Comparison of ENCODE assay signal across 23 cellular contexts in genomic region chr21:29056005-29056404, GRCh38. TPM values are rescaled to one million over a fixed set of nuclear protein-coding genes. Genes with fewer than 3 reads are reported as not detected.
DNase-seq lines count a peak whose midpoint lies in the region; ATAC-seq, FAIRE-seq and TF ChIP-seq lines count a peak whose summit lies in the region.
"Had no signal": no experiment of that assay in that cellular context is flagged by ENCODE, and none has a peak within 500 bp of the region (broad histone marks: within the 10 kb centered on the region; RNA-seq: fewer than 3 reads in every experiment).

No MANE protein-coding gene starts in this region.

- peak; percentile 17 for DNase-seq in NCI-H1105 treated with DMSO at 0.1 percent for 48 hours (lab: John Stamatoyannopoulos, UW)
- DNase-seq in NCI-H1105 (lab: John Stamatoyannopoulos, UW), result no peak
- peak; percentile 63 for DNase-seq in NCI-H345 (lab: John Stamatoyannopoulos, UW)
- DNase-seq in bronchial epithelial cell (ENCODE audit: low read depth), result peak; percentile 32
- no peak for DNase-seq in gastrocnemius medialis
- DNase-seq in sigmoid colon, result no peak
- DNase-seq in activated T-helper 1 cell treated with anti-CD3 and anti-CD28 coated beads, Interleukin-12 subunit alpha, Interleukin-12 subunit beta, Interleukin-2, Interleukin-4 antibody, amounts not matched to agents 30 ng/mL and 10 ng/mL and 1 ng/mL, durations not matched to agents 14 hours and 24 hours and 36 hours (ENCODE audit: low spot score), result no peak
- no peak for DNase-seq in cardiac septum (ENCODE audit: low spot score)
- DNase-seq: activated CD4-positive, CD25-positive, alpha-beta regulatory T cell treated with anti-CD3 and anti-CD28 coated beads, Interleukin-2, amount 50 U/mL, for 72 hours; activated CD8-positive, alpha-beta memory T cell treated with anti-CD3 and anti-CD28 coated beads for 24 hours; brain microvascular endothelial cell; foreskin melanocyte; KG1; kidney; NCI-H2171; upper lobe of right lung had no signal

- FAIRE-seq in bronchial epithelial cell (lab: Jason Lieb, UNC), result no peak
- FAIRE-seq: GM12878, kidney had no signal

- no peak overlapping the region for H3K27ac Mint-ChIP-seq in activated T-helper 1 cell treated with anti-CD3 and anti-CD28 coated beads, Interleukin-12 subunit alpha, Interleukin-12 subunit beta, Interleukin-2, Interleukin-4 antibody, amounts not matched to agents 30 ng/mL and 10 ng/mL and 1 ng/mL, durations not matched to agents 14 hours and 24 hours and 36 hours
- H3K27ac Mint-ChIP-seq: nephron had no signal

- H3K4me3 ChIP-seq in bronchial epithelial cell (ENCODE audit: low read depth, low read length) (no peak overlapping the region), gastrocnemius medialis (no peak overlapping the region), sigmoid colon (no peak overlapping the region)
- H3K4me3 ChIP-seq: BLaER1, GM12878, HAP-1, upper lobe of right lung had no signal

- TF ChIP-seq EP300 in sigmoid colon (IDR thresholded peaks at IDR 0.05), result no peak

- H3K4me3 Mint-ChIP-seq in activated T-helper 1 cell treated with anti-CD3 and anti-CD28 coated beads, Interleukin-12 subunit alpha, Interleukin-12 subunit beta, Interleukin-2, Interleukin-4 antibody, amounts not matched to agents 30 ng/mL and 10 ng/mL and 1 ng/mL, durations not matched to agents 14 hours and 24 hours and 36 hours, result no peak overlapping the region
- H3K4me3 Mint-ChIP-seq: activated naive CD8-positive, alpha-beta T cell; nephron had no signal

- no peaks in the 10 kb centered on the region for H3K4me1 Mint-ChIP-seq in activated T-helper 1 cell treated with anti-CD3 and anti-CD28 coated beads, Interleukin-12 subunit alpha, Interleukin-12 subunit beta, Interleukin-2, Interleukin-4 antibody, amounts not matched to agents 30 ng/mL and 10 ng/mL and 1 ng/mL, durations not matched to agents 14 hours and 24 hours and 36 hours (ENCODE audit: low read depth)
- H3K4me1 Mint-ChIP-seq: nephron had no signal

- H3K27ac ChIP-seq in gastrocnemius medialis (peak overlapping the region in 3 of 4 donors; percentile 53 to 68 (median 65)), sigmoid colon (no peak overlapping the region)
- H3K27ac ChIP-seq: BLaER1, brain microvascular endothelial cell, parathyroid adenoma, RWPE1, upper lobe of right lung had no signal

- no peak for ATAC-seq in gastrocnemius medialis
- ATAC-seq: upper lobe of right lung had no signal

- H3K9me3 ChIP-seq in gastrocnemius medialis (no peaks in the 10 kb centered on the region), sigmoid colon (no peaks in the 10 kb centered on the region)
- H3K9me3 ChIP-seq: HAP-1, upper lobe of right lung had no signal

- 18 to 61% methylated on average over 1 of the region's 1 CpG for WGBS in sigmoid colon, 2 donors

- TF ChIP-seq POLR2A in gastrocnemius medialis (IDR thresholded peaks at IDR 0.05), result no peak
- no peak for TF ChIP-seq POLR2A in sigmoid colon (IDR thresholded peaks at IDR 0.05)

- H3K4me1 ChIP-seq in gastrocnemius medialis (peaks cover 2 to 17% of the 10 kb centered on the region in 2 donors), sigmoid colon (peaks cover 0 to 4% (median 2%) of the 10 kb centered on the region in 4 donors)
- H3K4me1 ChIP-seq: parathyroid adenoma, upper lobe of right lung had no signal

- TF ChIP-seq CTCF in bronchial epithelial cell (IDR thresholded peaks at IDR 0.05; ENCODE audit: insufficient read depth, low read length, severe bottlenecking) (no peak), gastrocnemius medialis (IDR thresholded peaks at IDR 0.05 in 4 of 5, conservative IDR thresholded peaks at IDR 0.05 in 1 of 5) (no peak), sigmoid colon (IDR thresholded peaks at IDR 0.05) (no peak)

- H3K27me3 ChIP-seq in bronchial epithelial cell (ENCODE audit: control insufficient read depth, insufficient read depth, low read length), result no peaks in the 10 kb centered on the region
- H3K27me3 ChIP-seq in gastrocnemius medialis, result no peaks in the 10 kb centered on the region
- H3K27me3 ChIP-seq in sigmoid colon, result no peaks in the 10 kb centered on the region
- H3K27me3 ChIP-seq: BLaER1, brain microvascular endothelial cell, upper lobe of right lung had no signal

- intact Hi-C loops in gastrocnemius medialis (cut with DNase I; ENCODE audit: low total_unique reads) (no loop called here), sigmoid colon (cut with DNase I) (no loop called here), cardiac septum (cut with DNase I) (no loop called here)
- intact Hi-C loops in activated T-helper 1 cell treated with anti-CD3 and anti-CD28 coated beads, Interleukin-12 subunit alpha, Interleukin-12 subunit beta, Interleukin-2, Interleukin-4 antibody, amounts not matched to agents 30 ng/mL and 10 ng/mL and 1 ng/mL, durations not matched to agents 14 hours and 24 hours and 36 hours (cut with micrococcal nuclease), result no loop called here

- no peaks in the 10 kb centered on the region for H3K9me3 Mint-ChIP-seq in activated T-helper 1 cell treated with anti-CD3 and anti-CD28 coated beads, Interleukin-12 subunit alpha, Interleukin-12 subunit beta, Interleukin-2, Interleukin-4 antibody, amounts not matched to agents 30 ng/mL and 10 ng/mL and 1 ng/mL, durations not matched to agents 14 hours and 24 hours and 36 hours
- H3K9me3 Mint-ChIP-seq: nephron had no signal

- H3K36me3 ChIP-seq in bronchial epithelial cell (ENCODE audit: control insufficient read depth, insufficient read depth, low read length) (peaks cover 12% of the 10 kb centered on the region), gastrocnemius medialis (peaks cover 0 to 67% of the 10 kb centered on the region in 2 donors), sigmoid colon (peaks cover 18 to 100% (median 48%) of the 10 kb centered on the region in 4 donors)

- H3K27me3 Mint-ChIP-seq in activated T-helper 1 cell treated with anti-CD3 and anti-CD28 coated beads, Interleukin-12 subunit alpha, Interleukin-12 subunit beta, Interleukin-2, Interleukin-4 antibody, amounts not matched to agents 30 ng/mL and 10 ng/mL and 1 ng/mL, durations not matched to agents 14 hours and 24 hours and 36 hours (ENCODE audit: insufficient read depth), result no peaks in the 10 kb centered on the region
- H3K27me3 Mint-ChIP-seq: activated naive CD8-positive, alpha-beta T cell had no signal

- peaks cover 40% of the 10 kb centered on the region for H3K36me3 Mint-ChIP-seq in activated T-helper 1 cell treated with anti-CD3 and anti-CD28 coated beads, Interleukin-12 subunit alpha, Interleukin-12 subunit beta, Interleukin-2, Interleukin-4 antibody, amounts not matched to agents 30 ng/mL and 10 ng/mL and 1 ng/mL, durations not matched to agents 14 hours and 24 hours and 36 hours (ENCODE audit: low read depth)

- in situ Hi-C loops in gastrocnemius medialis (cut with MboI; ENCODE audit: low sequenced_read_pairs in 4 of 4), result no loop called here

RNA-seq across cellular contexts. Expression of gene CCT8, which starts 17.4 kb away (rescaled TPM):
- total RNA-seq in bronchial epithelial cell (117 and 222 TPM in 2 replicates), gastrocnemius medialis (100 to 1,000 TPM in 2 of 4 donors, 10 to 100 TPM in 2; 91.8 to 119 (median 99.1) TPM), sigmoid colon (10 to 100 TPM; 67.3 to 99.1 (median 85.9) TPM), cardiac septum (116 TPM)
- polyA plus RNA-seq in sigmoid colon, result 100 to 1,000 TPM; 100 to 122 (median 101) TPM
- total RNA-seq in activated T-helper 1 cell treated with anti-CD3 and anti-CD28 coated beads, Interleukin-12 subunit alpha, Interleukin-12 subunit beta, Interleukin-2, Interleukin-4 antibody, amounts not matched to agents 30 ng/mL and 10 ng/mL and 1 ng/mL, durations not matched to agents 14 hours and 24 hours and 36 hours, result 394 and 400 TPM in 2 replicates

RNA-seq across cellular contexts. Expression of gene USP16, which starts 31.5 kb away (rescaled TPM):
- total RNA-seq in bronchial epithelial cell (32.1 and 36.4 TPM in 2 replicates), gastrocnemius medialis (10 to 100 TPM; 25.0 to 37.2 (median 32.1) TPM), sigmoid colon (10 to 100 TPM; 37.8 to 53.5 (median 39.7) TPM), cardiac septum (37.8 TPM)
- polyA plus RNA-seq in sigmoid colon, result 10 to 100 TPM; 25.3 to 30.1 (median 28.8) TPM
- 44.7 and 48.7 TPM in 2 replicates for total RNA-seq in activated T-helper 1 cell treated with anti-CD3 and anti-CD28 coated beads, Interleukin-12 subunit alpha, Interleukin-12 subunit beta, Interleukin-2, Interleukin-4 antibody, amounts not matched to agents 30 ng/mL and 10 ng/mL and 1 ng/mL, durations not matched to agents 14 hours and 24 hours and 36 hours

RNA-seq across cellular contexts. Expression of gene RWDD2B, which starts 36.9 kb away (rescaled TPM):
- 5.0 and 7.6 TPM in 2 replicates for total RNA-seq in bronchial epithelial cell
- total RNA-seq in gastrocnemius medialis, result 10 to 100 TPM; 16.8 to 29.6 (median 26.4) TPM
- total RNA-seq in sigmoid colon, result 10 to 100 TPM; 15.7 to 21.9 (median 18.4) TPM
- 10 to 100 TPM in 2 of 3 donors, 1 to 10 TPM in 1; 9.6 to 10.6 (median 10.4) TPM for polyA plus RNA-seq in sigmoid colon
- 11.0 and 11.1 TPM in 2 replicates for total RNA-seq in activated T-helper 1 cell treated with anti-CD3 and anti-CD28 coated beads, Interleukin-12 subunit alpha, Interleukin-12 subunit beta, Interleukin-2, Interleukin-4 antibody, amounts not matched to agents 30 ng/mL and 10 ng/mL and 1 ng/mL, durations not matched to agents 14 hours and 24 hours and 36 hours
- total RNA-seq in cardiac septum, result 10.3 TPM

Comparison
In these comparisons a context has a peak if more than half of its experiments do, and no peak if none do; other contexts are left out.
1. DNase-seq: peak in NCI-H1105 treated with DMSO at 0.1 percent for 48 hours (single experiment), NCI-H345 (single experiment) and bronchial epithelial cell (single experiment); none in NCI-H1105 (single experiment), gastrocnemius medialis (0 of 2), sigmoid colon (single experiment), activated T-helper 1 cell treated with anti-CD3 and anti-CD28 coated beads, Interleukin-12 subunit alpha, Interleukin-12 subunit beta, Interleukin-2, Interleukin-4 antibody, amounts not matched to agents 30 ng/mL and 10 ng/mL and 1 ng/mL, durations not matched to agents 14 hours and 24 hours and 36 hours (single experiment) and cardiac septum (single experiment).
2. H3K27ac ChIP-seq: peak in gastrocnemius medialis (3 of 4); none in sigmoid colon (0 of 4).